22 cellular contexts compared by ENCODE assay signal in the genomic region with DNA sequence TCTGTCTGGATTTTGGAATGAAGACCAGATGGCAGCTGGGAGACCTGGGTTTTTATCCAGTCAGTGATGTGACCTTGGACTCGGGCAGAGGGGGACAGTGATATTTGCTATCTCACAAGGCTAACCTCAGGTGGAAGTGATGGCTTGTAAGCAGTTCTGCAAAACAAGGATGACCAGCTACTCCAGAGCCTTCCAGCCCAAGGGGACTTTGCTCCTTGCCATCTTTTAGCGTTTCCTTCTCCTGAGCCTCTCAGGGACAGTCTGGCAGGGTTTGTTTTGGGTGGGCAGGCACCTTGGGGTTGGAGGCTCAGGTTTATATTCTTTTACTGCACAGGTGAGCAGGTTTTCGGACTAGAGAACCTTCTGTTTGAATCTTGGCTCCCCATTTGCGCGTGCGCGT.
"Had no signal": no experiment of that assay in that cellular context is flagged by ENCODE, and none has a peak within 500 bp of the region (broad histone marks: within the 10 kb centered on the region; RNA-seq: fewer than 3 reads in every experiment).

No MANE protein-coding gene starts in this region.

- H3K4me3 ChIP-seq: dorsolateral prefrontal cortex, lower lobe of right lung, ovary, sigmoid colon, skin epidermis, suprapubic skin had no signal

- H3K27me3 Mint-ChIP-seq: stimulated activated naive CD8-positive, alpha-beta T cell treated with anti-CD3 and anti-CD28 coated beads, Interleukin-15, amount 100 ng/mL, for 72 hours; type B pancreatic cell had no signal

- H3K4me1 ChIP-seq: lower lobe of right lung had no signal

- H3K4me1 Mint-ChIP-seq: immature natural killer cell; natural killer cell; stimulated activated naive CD8-positive, alpha-beta T cell treated with anti-CD3 and anti-CD28 coated beads, Interleukin-15, amount 100 ng/mL, for 72 hours had no signal

- H3K9me3 ChIP-seq: lower lobe of right lung, ovary, sigmoid colon, suprapubic skin had no signal

- H3K4me3 Mint-ChIP-seq: immature natural killer cell; natural killer cell; stimulated activated naive CD8-positive, alpha-beta T cell treated with anti-CD3 and anti-CD28 coated beads, Interleukin-15, amount 100 ng/mL, for 72 hours; type B pancreatic cell had no signal

- H3K36me3 ChIP-seq: lower lobe of right lung, ovary, sigmoid colon, suprapubic skin had no signal

- H3K27me3 ChIP-seq: dorsolateral prefrontal cortex, ovary, sigmoid colon, suprapubic skin had no signal

- H3K27ac Mint-ChIP-seq: immature natural killer cell; natural killer cell; stimulated activated naive CD8-positive, alpha-beta T cell treated with anti-CD3 and anti-CD28 coated beads, Interleukin-15, amount 100 ng/mL, for 72 hours; type B pancreatic cell had no signal

- DNase-seq: cerebellar nuclear complex; effector CD4-positive, alpha-beta T cell; hypothalamus; immature natural killer cell; islet precursor cell; kidney glomerular epithelial cell; left ventricle myocardium superior; lower lobe of right lung; natural killer cell; occipital lobe; ovary; sigmoid colon; stimulated activated CD4-positive, alpha-beta T cell treated with anti-CD3 and anti-CD28 coated beads, Interleukin-12 subunit alpha, Interleukin-12 subunit beta, amount 100 ng/mL, for 4 hours; stimulated activated CD4-positive, alpha-beta T cell treated with anti-CD3 and anti-CD28 coated beads, Interleukin-1b, Interleukin-23, amount 100 ng/mL, for 48 hours; stimulated activated CD4-positive, alpha-beta T cell treated with anti-CD3 and anti-CD28 coated beads, Interleukin-4, amount 100 ng/mL, for 1 hour; stimulated activated CD8-positive, alpha-beta memory T cell treated with anti-CD3 and anti-CD28 coated beads, Interleukin-4, amount 100 ng/mL, for 48 hours; stimulated activated naive CD4-positive, alpha-beta T cell; stimulated activated naive CD8-positive, alpha-beta T cell treated with anti-CD3 and anti-CD28 coated beads, Interleukin-15, amount 100 ng/mL, for 72 hours had no signal

- H3K36me3 Mint-ChIP-seq: immature natural killer cell, natural killer cell, type B pancreatic cell had no signal

- H3K9me3 Mint-ChIP-seq: immature natural killer cell; natural killer cell; stimulated activated naive CD8-positive, alpha-beta T cell treated with anti-CD3 and anti-CD28 coated beads, Interleukin-15, amount 100 ng/mL, for 72 hours; type B pancreatic cell had no signal

- H3K27ac ChIP-seq: dorsolateral prefrontal cortex, lower lobe of right lung, ovary, sigmoid colon, skin epidermis, suprapubic skin had no signal

- ATAC-seq: left ventricle myocardium superior; lower lobe of right lung; natural killer cell; stimulated activated naive CD8-positive, alpha-beta T cell treated with anti-CD3 and anti-CD28 coated beads, Interleukin-15, amount 100 ng/mL, for 72 hours had no signal
